In the genomic region with DNA sequence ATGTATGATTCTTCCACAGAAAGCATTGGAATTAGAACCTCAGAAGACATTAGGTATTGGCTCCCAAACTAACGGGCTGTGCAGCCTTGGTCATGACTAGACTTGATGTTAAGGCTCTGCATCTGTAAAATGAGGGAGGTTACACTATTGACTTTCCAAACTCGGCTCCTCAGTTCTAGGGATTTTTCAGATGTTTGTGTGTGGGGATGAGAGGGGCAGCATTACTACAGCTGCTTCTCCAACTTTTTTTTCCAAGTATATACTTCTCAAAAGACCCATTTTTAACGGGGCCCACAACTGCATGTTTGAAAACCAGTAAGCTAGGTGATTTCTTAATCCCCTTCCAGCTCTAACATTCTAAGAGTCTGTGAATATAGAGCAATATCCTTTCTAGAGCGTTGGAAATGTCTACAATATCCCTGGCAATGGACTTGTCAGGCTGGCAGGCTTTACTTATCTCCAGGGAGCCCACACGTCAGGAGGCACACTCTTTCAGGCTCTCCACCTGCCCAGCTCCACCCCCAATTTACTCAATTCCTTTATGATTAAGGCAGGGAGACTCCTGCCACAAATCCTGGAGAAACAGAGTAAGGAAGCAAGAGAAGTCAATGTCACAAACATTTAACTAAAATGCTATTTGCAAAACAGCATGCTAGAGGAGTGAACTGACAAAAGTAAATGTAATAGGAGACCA, we compare ENCODE assay signal across 8 cellular contexts. TPM values are rescaled to one million over a fixed set of nuclear protein-coding genes. Genes with fewer than 3 reads are reported as not detected.
A peak's percentile ranks its signal among the peaks of the same experiment; 100 is the strongest.
DNase-seq lines count a peak whose midpoint lies in the region; ATAC-seq, FAIRE-seq and TF ChIP-seq lines count a peak whose summit lies in the region.

No MANE protein-coding gene starts in this region.

- H2AFZ ChIP-seq in neuronal stem cell (ENCODE audit: low read length), result peak overlapping the region; percentile 86

- no peak for FAIRE-seq in RCC 7860 (lab: Jason Lieb, UNC)
- FAIRE-seq in frontal cortex (lab: Jason Lieb, UNC), result no peak

- no peak overlapping the region for H3K4ac ChIP-seq in neuronal stem cell (ENCODE audit: low read length)

- H3K4me3 ChIP-seq in GM12864 (ENCODE audit: low read depth, low read length) (peak overlapping the region; percentile 93), neuronal stem cell (ENCODE audit: low read length in 2 of 2) (peak overlapping the region; percentile 74 to 86)

- H3K4me1 ChIP-seq in neuronal stem cell (ENCODE audit: control insufficient read depth in 2 of 2, insufficient read depth in 1 of 2, low read depth in 1 of 2, low read length in 2 of 2), result peaks cover 6 to 12% of the 10 kb centered on the region in 2 donors

- no peak overlapping the region for H3K14ac ChIP-seq in neuronal stem cell (ENCODE audit: low read length)

- H3K79me1 ChIP-seq in neuronal stem cell (ENCODE audit: low read depth, low read length), result peaks cover 2% of the 10 kb centered on the region

- no peaks in the 10 kb centered on the region for H3K27me3 ChIP-seq in neuronal stem cell (ENCODE audit: control insufficient read depth in 3 of 3, insufficient read depth in 3 of 3, low read depth in 1 of 3, low read length in 3 of 3)

- peak overlapping the region; percentile 70 for H3K27ac ChIP-seq in epithelial cell of prostate
- no peak overlapping the region for H3K27ac ChIP-seq in neuronal stem cell (replicated peaks; ENCODE audit: low read length)

- no peak overlapping the region for H2BK12ac ChIP-seq in neuronal stem cell (ENCODE audit: low read length)

- no peak overlapping the region for H3K23ac ChIP-seq in neuronal stem cell (ENCODE audit: low read depth, low read length, poor library complexity)

- H3K9me3 ChIP-seq in neuronal stem cell (replicated peaks in 1 of 2; ENCODE audit: control insufficient read depth in 2 of 2, insufficient read depth in 1 of 2, low read depth in 1 of 2, low read length in 2 of 2), result no peaks in the 10 kb centered on the region

- H3K18ac ChIP-seq in neuronal stem cell (ENCODE audit: low read length), result no peak overlapping the region

- H2AK5ac ChIP-seq in neuronal stem cell (ENCODE audit: low read depth, low read length), result no peak overlapping the region

- no peak for DNase-seq in GM12864 (ENCODE audit: low read depth)
- peak; percentile 7 for DNase-seq in RCC 7860 (ENCODE audit: low spot score)
- no peak for DNase-seq in epithelial cell of prostate (ENCODE audit: low read depth, low spot score)
- no peak for DNase-seq in neuronal stem cell (ENCODE audit: low spot score)
- no peak for DNase-seq in SKM-1 treated with dmso at 0.1 percent for 144 hours (lab: John Stamatoyannopoulos, UW; ENCODE audit: unreplicated experiment)
- no peak for DNase-seq in frontal cortex (ENCODE audit: low spot score in 2 of 2)
- DNase-seq in cerebellar cortex (ENCODE audit: low spot score), result no peak

- no CpG with 5 or more reads among the region's 5 CpGs for WGBS in neuronal stem cell (ENCODE audit: extremely low coverage in 2 of 2, insufficient read length in 2 of 2, insufficient replicate concordance in 1 of 2), 2 donors

- H2BK120ac ChIP-seq in neuronal stem cell (ENCODE audit: low read depth, low read length), result no peak overlapping the region

- no peak for ATAC-seq in HG03439 (IDR thresholded peaks at IDR 0.05; ENCODE audit: unreplicated experiment)

- no peak overlapping the region for H4K8ac ChIP-seq in neuronal stem cell (ENCODE audit: low read depth, low read length)

- H2BK5ac ChIP-seq in neuronal stem cell (ENCODE audit: low read length), result no peak overlapping the region

- peaks cover 20 to 39% of the 10 kb centered on the region in 2 donors for H3K36me3 ChIP-seq in neuronal stem cell (replicated peaks in 1 of 2; ENCODE audit: control insufficient read depth in 2 of 2, insufficient read depth in 2 of 2, low read length in 2 of 2)

- peak overlapping the region; percentile 74 for H3K9ac ChIP-seq in neuronal stem cell (ENCODE audit: low read depth, low read length, poor library complexity)

- no peak overlapping the region for H4K91ac ChIP-seq in neuronal stem cell (ENCODE audit: low read depth, low read length, poor library complexity)

- peak overlapping the region; percentile 83 for H3K4me2 ChIP-seq in neuronal stem cell (ENCODE audit: insufficient read depth, low read length, poor library complexity, severe bottlenecking)

- no peak overlapping the region for H2BK15ac ChIP-seq in neuronal stem cell (ENCODE audit: low read length)

- TF ChIP-seq CTCF in GM12864 (IDR thresholded peaks at IDR 0.05; ENCODE audit: low read depth, low read length, missing control alignments), result no peak

RNA-seq across cellular contexts. Expression of a gene that starts 0.8 kb away (rescaled TPM):
- 114 TPM for polyA plus RNA-seq in neuronal stem cell (2013, experiment 1 of 2)
- polyA plus RNA-seq in neuronal stem cell (2013, experiment 2 of 2), result 108 TPM
- 41.6 TPM for total RNA-seq in frontal cortex

RNA-seq across cellular contexts. Expression of a gene that starts 15.5 kb away (rescaled TPM):
- polyA plus RNA-seq in neuronal stem cell (2013, experiment 1 of 2), result 1.0 TPM
- polyA plus RNA-seq in neuronal stem cell (2013, experiment 2 of 2), result 0.90 TPM
- total RNA-seq in frontal cortex, result 1.2 TPM

RNA-seq across cellular contexts. Expression of a gene that starts 32.8 kb away (rescaled TPM):
- polyA plus RNA-seq in neuronal stem cell (2013, experiment 1 of 2), result 50.7 TPM
- 51.9 TPM for polyA plus RNA-seq in neuronal stem cell (2013, experiment 2 of 2)
- total RNA-seq in frontal cortex, result 37.5 TPM

RNA-seq across cellular contexts. Expression of a gene that starts 41.5 kb away (rescaled TPM):
- 0.04 TPM for polyA plus RNA-seq in neuronal stem cell (2013, experiment 1 of 2)
- polyA plus RNA-seq in neuronal stem cell (2013, experiment 2 of 2), result not detected
- not detected for total RNA-seq in frontal cortex

RNA-seq across cellular contexts. Expression of a gene that starts 46.4 kb away (rescaled TPM):
- polyA plus RNA-seq in neuronal stem cell (2013, experiment 1 of 2), result 36.9 TPM
- polyA plus RNA-seq in neuronal stem cell (2013, experiment 2 of 2), result 35.4 TPM
- total RNA-seq in frontal cortex, result 16.7 TPM
